In the genomic region with DNA sequence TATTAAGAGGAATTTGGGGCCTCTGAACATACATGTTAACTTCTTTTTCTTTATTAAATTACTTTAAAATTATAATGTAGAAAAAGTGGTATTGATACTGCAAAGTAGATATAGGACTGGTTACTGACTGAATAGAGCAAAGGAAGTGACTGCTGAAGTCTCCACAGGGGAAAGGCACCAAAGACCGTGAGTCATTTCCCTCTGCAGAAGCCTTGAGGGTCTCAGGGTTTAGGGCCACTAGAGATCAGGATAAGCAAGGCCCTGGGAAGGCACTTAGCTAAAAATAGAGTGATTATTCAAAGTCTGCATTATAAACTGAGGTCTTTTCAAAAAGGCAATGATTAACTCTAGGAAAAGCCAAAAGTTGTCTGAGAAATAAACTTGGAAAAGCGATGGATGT, we compare ENCODE assay signal across 18 cellular contexts. TPM values are rescaled to one million over a fixed set of nuclear protein-coding genes. Genes with fewer than 3 reads are reported as not detected.
A peak's percentile ranks its signal among the peaks of the same experiment; 100 is the strongest.
DNase-seq lines count a peak whose midpoint lies in the region; ATAC-seq and TF ChIP-seq lines count a peak whose summit lies in the region.
"Had no signal": no experiment of that assay in that cellular context is flagged by ENCODE, and none has a peak within 500 bp of the region (broad histone marks: within the 10 kb centered on the region; RNA-seq: fewer than 3 reads in every experiment).

No MANE protein-coding gene starts in this region.

- intact Hi-C loops in IMR-90 (cut with micrococcal nuclease) = no loop called here
- intact Hi-C loops in naive thymus-derived CD4-positive, alpha-beta T cell (cut with micrococcal nuclease) = loop anchor here (1.0 to 5.0 kb wide), 7 partner anchors 18 to 58 kb away; a partner anchor contains a TSS

- no peak overlapping the region for H3K23ac ChIP-seq in IMR-90 (ENCODE audit: low read depth, low read length)

- no peak overlapping the region for H4K8ac ChIP-seq in IMR-90 (ENCODE audit: low read depth in 2 of 2, low read length in 2 of 2)

- dilution Hi-C loops in IMR-90 (cut with HindIII; ENCODE audit: low sequenced_read_pairs, unreplicated experiment) = no loop called here

- H3K27ac Mint-ChIP-seq in activated naive CD8-positive, alpha-beta T cell treated with anti-CD3 and anti-CD28 coated beads, Interleukin-2, amount 50 U/mL, for 24 hours = peak overlapping the region; percentile 83
- peak overlapping the region; percentile 80 to 93 (median 90) for H3K27ac Mint-ChIP-seq in naive thymus-derived CD4-positive, alpha-beta T cell

- no peaks in the 10 kb centered on the region for H3K9me3 Mint-ChIP-seq in activated naive CD8-positive, alpha-beta T cell treated with anti-CD3 and anti-CD28 coated beads, Interleukin-2, amount 50 U/mL, for 24 hours
- H3K9me3 Mint-ChIP-seq in naive thymus-derived CD4-positive, alpha-beta T cell = peaks cover 0 to 8% (median 0%) of the 10 kb centered on the region in 11 donors

- in situ Hi-C loops in IMR-90 (cut with MboI; ENCODE audit: low sequenced_read_pairs) = no loop called here

- H3K4me3 ChIP-seq in IMR-90 (ENCODE audit: insufficient read depth, low read depth, low read length) = no peak overlapping the region
- H3K4me3 ChIP-seq in naive thymus-derived CD4-positive, alpha-beta T cell (ENCODE audit: low read length) = no peak overlapping the region

- ATAC-seq in IMR-90 (ENCODE audit: low read depth) (no peak), GM18867 (IDR thresholded peaks at IDR 0.05; ENCODE audit: unreplicated experiment) (no peak), GM21381 (IDR thresholded peaks at IDR 0.05; ENCODE audit: unreplicated experiment) (no peak)
- peak; percentile 48 for ATAC-seq in activated naive CD8-positive, alpha-beta T cell treated with anti-CD3 and anti-CD28 coated beads, Interleukin-2, amount 50 U/mL, for 24 hours
- ATAC-seq in naive thymus-derived CD4-positive, alpha-beta T cell = no peak
- ATAC-seq: left lobe of liver had no signal

- H2AK5ac ChIP-seq in IMR-90 (ENCODE audit: low read depth, low read length) = no peak overlapping the region

- no peak for TF ChIP-seq RAD21 in IMR-90 (IDR thresholded peaks at IDR 0.05; ENCODE audit: low read length)

- no peak overlapping the region for H3K9ac ChIP-seq in IMR-90 (ENCODE audit: low read depth, low read length)

- no peaks in the 10 kb centered on the region for H4K20me1 ChIP-seq in IMR-90 (ENCODE audit: insufficient read depth, low read length)

- H3K56ac ChIP-seq in IMR-90 (ENCODE audit: extremely low read depth, insufficient read depth, low read length) = no peak overlapping the region

- H4K91ac ChIP-seq in IMR-90 (ENCODE audit: insufficient read depth, low read depth, low read length) = no peak overlapping the region

- CTCF ChIA-PET in IMR-90 (lab: Yijun Ruan, JAX) = interaction anchor here (0.6 kb wide), 1 partner anchor 82 kb away, joined by 3 read pairs; no protein-coding TSS in a partner anchor
- CTCF ChIA-PET in naive thymus-derived CD4-positive, alpha-beta T cell (lab: Charles Lee) = interaction anchor here (0.7 kb wide), 1 partner anchor 17 kb away, joined by 4 read pairs; no protein-coding TSS in a partner anchor

- H3K9me1 ChIP-seq in IMR-90 (ENCODE audit: insufficient read depth, low read length) = no peaks in the 10 kb centered on the region

- no peak for TF ChIP-seq CTCF in IMR-90 (conservative IDR thresholded peaks at IDR 0.05; ENCODE audit: low read depth, low read length)

- no peak overlapping the region for H2BK120ac ChIP-seq in IMR-90 (ENCODE audit: low read depth, low read length)

- H3K18ac ChIP-seq in IMR-90 (ENCODE audit: low read depth, low read length) = no peak overlapping the region

- no CpG with 5 or more reads among the region's 2 CpGs for WGBS in IMR-90 (ENCODE audit: extremely low coverage in 2 of 2, insufficient read length in 1 of 2), 2 experiments

- POLR2A ChIA-PET in IMR-90 (lab: Charles Lee; ENCODE audit: unreplicated experiment) = no interaction called here
- POLR2A ChIA-PET in naive thymus-derived CD4-positive, alpha-beta T cell (lab: Charles Lee) = interaction anchor here (0.6 to 1.8 kb wide), 4 partner anchors 16 to 1991 kb away, joined by 3 to 11 read pairs (median 4); no protein-coding TSS in a partner anchor

- peak overlapping the region; percentile 12 for H3K4me3 Mint-ChIP-seq in activated naive CD8-positive, alpha-beta T cell treated with anti-CD3 and anti-CD28 coated beads, Interleukin-2, amount 50 U/mL, for 24 hours
- H3K4me3 Mint-ChIP-seq in naive thymus-derived CD4-positive, alpha-beta T cell = peak overlapping the region; percentile 37 to 70 (median 60)
- H3K4me3 Mint-ChIP-seq: CD14-positive monocyte, neural crest cell had no signal

- peak; percentile 19 for DNase-seq in NK-92 treated with Interleukin-12 subunit alpha and Interleukin-12 subunit beta, amount 100 ng/mL, for 24 hours (lab: John Stamatoyannopoulos, UW)
- DNase-seq in NK-92 (lab: John Stamatoyannopoulos, UW; ENCODE audit: unreplicated experiment) (no peak), IMR-90 (no peak), NCI-H1092 (lab: John Stamatoyannopoulos, UW) (no peak)
- DNase-seq in activated naive CD8-positive, alpha-beta T cell treated with anti-CD3 and anti-CD28 coated beads, Interleukin-2, amount 50 U/mL, for 24 hours = no peak
- no peak for DNase-seq in naive thymus-derived CD4-positive, alpha-beta T cell
- DNase-seq: activated CD4-positive, alpha-beta T cell treated with anti-CD3 and anti-CD28 coated beads for 48 hours; cortex of kidney; NCI-H2081; NCI-H748 treated with DMSO at 0.1 percent for 48 hours; right cardiac atrium; stimulated activated CD4-positive, alpha-beta T cell treated with anti-CD3 and anti-CD28 coated beads, Interleukin-4, amount 100 ng/mL, for 24 hours had no signal

- no peak overlapping the region for H2BK20ac ChIP-seq in IMR-90 (ENCODE audit: low read depth, low read length)

- no peak overlapping the region for H3K4me2 ChIP-seq in IMR-90 (ENCODE audit: low read depth, low read length)

- no peak overlapping the region for H2BK5ac ChIP-seq in IMR-90 (ENCODE audit: low read depth, low read length, poor library complexity, severe bottlenecking)

- no peak overlapping the region for H2AFZ ChIP-seq in IMR-90 (replicated peaks; ENCODE audit: low read length, poor library complexity)

- H3K36me3 ChIP-seq in IMR-90 (ENCODE audit: control insufficient read depth, insufficient read depth, low read length) = no peaks in the 10 kb centered on the region
- H3K36me3 ChIP-seq in naive thymus-derived CD4-positive, alpha-beta T cell (ENCODE audit: control insufficient read depth in 2 of 3, insufficient read depth in 3 of 3, low read length in 3 of 3) = no peaks in the 10 kb centered on the region

- no peaks in the 10 kb centered on the region for H3K9me3 ChIP-seq in IMR-90 (ENCODE audit: control insufficient read depth, insufficient read depth, low read length)
- H3K9me3 ChIP-seq in naive thymus-derived CD4-positive, alpha-beta T cell (ENCODE audit: control insufficient read depth in 2 of 3, low read length in 3 of 3) = no peaks in the 10 kb centered on the region

- H3K27ac ChIP-seq in IMR-90 (ENCODE audit: insufficient read depth, low read length) = no peak overlapping the region
- peak overlapping the region; percentile 49 for H3K27ac ChIP-seq in naive thymus-derived CD4-positive, alpha-beta T cell (ENCODE audit: low read depth, low read length)
- H3K27ac ChIP-seq: 22Rv1 had no signal

- H3K4me1 ChIP-seq in IMR-90 (ENCODE audit: control insufficient read depth, insufficient read depth, low read length) = peaks cover 11% of the 10 kb centered on the region
- peaks cover 36 to 41% of the 10 kb centered on the region in 2 donors for H3K4me1 ChIP-seq in naive thymus-derived CD4-positive, alpha-beta T cell (ENCODE audit: control insufficient read depth in 2 of 2, insufficient read depth in 2 of 2, low read length in 2 of 2)

- H2BK15ac ChIP-seq in IMR-90 (ENCODE audit: low read depth, low read length) = no peak overlapping the region

- 0 out of 2 replicates have a peak overlapping the region, but pooled peaks have one; percentile 14 for H3K14ac ChIP-seq in IMR-90 (replicated peaks; ENCODE audit: low read depth, low read length)

- no peak overlapping the region for H3K4ac ChIP-seq in IMR-90 (ENCODE audit: low read depth, low read length)

- no peaks in the 10 kb centered on the region for H3K79me1 ChIP-seq in IMR-90 (ENCODE audit: low read depth in 1 of 2, low read length in 2 of 2)

- no peak for TF ChIP-seq POLR2A in IMR-90 (IDR thresholded peaks at IDR 0.05; ENCODE audit: low read depth, low read length)

- no TSS peak for BruUV-seq in IMR-90 (replicated peaks; lab: Mats Ljungman, UMichigan)

- H3K27me3 Mint-ChIP-seq in activated naive CD8-positive, alpha-beta T cell treated with anti-CD3 and anti-CD28 coated beads, Interleukin-2, amount 50 U/mL, for 24 hours = no peaks in the 10 kb centered on the region
- peaks cover 0 to 5% (median 0%) of the 10 kb centered on the region in 5 donors for H3K27me3 Mint-ChIP-seq in naive thymus-derived CD4-positive, alpha-beta T cell

- no peak overlapping the region for H2AK9ac ChIP-seq in IMR-90 (replicated peaks; ENCODE audit: low read depth, low read length, poor library complexity)

- H3K4me1 Mint-ChIP-seq in activated naive CD8-positive, alpha-beta T cell treated with anti-CD3 and anti-CD28 coated beads, Interleukin-2, amount 50 U/mL, for 24 hours = peaks cover 67% of the 10 kb centered on the region
- peaks cover 38 to 78% (median 64%) of the 10 kb centered on the region in 7 donors for H3K4me1 Mint-ChIP-seq in naive thymus-derived CD4-positive, alpha-beta T cell
- H3K4me1 Mint-ChIP-seq: neural crest cell had no signal

- peaks cover 2% of the 10 kb centered on the region for H3K36me3 Mint-ChIP-seq in activated naive CD8-positive, alpha-beta T cell treated with anti-CD3 and anti-CD28 coated beads, Interleukin-2, amount 50 U/mL, for 24 hours (ENCODE audit: low read depth)
- H3K36me3 Mint-ChIP-seq in naive thymus-derived CD4-positive, alpha-beta T cell = peaks cover 0 to 26% (median 4%) of the 10 kb centered on the region in 5 donors
- H3K36me3 Mint-ChIP-seq: CD14-positive monocyte had no signal

- H4K5ac ChIP-seq in IMR-90 (ENCODE audit: low read depth, low read length) = no peak overlapping the region

- no peaks in the 10 kb centered on the region for H3K27me3 ChIP-seq in IMR-90 (ENCODE audit: control insufficient read depth, insufficient read depth, low read length)
- no peaks in the 10 kb centered on the region for H3K27me3 ChIP-seq in naive thymus-derived CD4-positive, alpha-beta T cell (ENCODE audit: control insufficient read depth in 2 of 2, insufficient read depth in 2 of 2, low read length in 2 of 2)

RNA-seq across cellular contexts. Expression of a gene that starts 44.7 kb away (rescaled TPM):
- total RNA-seq in IMR-90 (2012; rRNA removed) = 74.4 and 95.2 TPM in 2 replicates
- polyA plus RNA-seq in IMR-90 (2012; rRNA removed) = 17.5 and 22.3 TPM in 2 replicates
- 4.4 and 10.5 TPM in 2 replicates for polyA plus RNA-seq in IMR-90 (2012; cell fraction: cytosol; rRNA removed)
- 5.5 and 36.2 TPM in 2 replicates for polyA plus RNA-seq in IMR-90 (2012; cell fraction: nucleus; rRNA removed; ENCODE audit: low replicate concordance)
- total RNA-seq in naive thymus-derived CD4-positive, alpha-beta T cell = 1 to 10 TPM in 4 of 5 experiments, under 1 TPM in 1; 0.92 to 8.7 (median 2.4) TPM
- polyA plus RNA-seq in naive thymus-derived CD4-positive, alpha-beta T cell = 1 to 10 TPM; 1.6 to 1.8 TPM

RNA-seq across cellular contexts. Expression of a gene that starts 44.7 kb away (rescaled TPM):
- total RNA-seq in IMR-90 (2012; rRNA removed) = 48.9 and 49.7 TPM in 2 replicates
- 42.4 and 43.7 TPM in 2 replicates for polyA plus RNA-seq in IMR-90 (2012; rRNA removed)
- polyA plus RNA-seq in IMR-90 (2012; cell fraction: cytosol; rRNA removed) = 34.3 and 38.4 TPM in 2 replicates
- polyA plus RNA-seq in IMR-90 (2012; cell fraction: nucleus; rRNA removed; ENCODE audit: low replicate concordance) = 32.6 and 34.9 TPM in 2 replicates
- 10 to 100 TPM in 2 of 5 experiments, 1 to 10 TPM in 3; 7.7 to 16.8 (median 9.7) TPM for total RNA-seq in naive thymus-derived CD4-positive, alpha-beta T cell
- polyA plus RNA-seq in naive thymus-derived CD4-positive, alpha-beta T cell = 1 to 10 TPM; 4.6 to 6.1 TPM
